19 cellular contexts compared by ENCODE assay signal in genomic region chr9:123448247-123448646, GRCh38.
"Had no signal": no experiment of that assay in that cellular context is flagged by ENCODE, and none has a peak within 500 bp of the region (broad histone marks: within the 10 kb centered on the region; RNA-seq: fewer than 3 reads in every experiment).

No MANE protein-coding gene starts in this region.

- H3K9me3 ChIP-seq: colonic mucosa, neutrophil, right atrium auricular region, suprapubic skin, tibial artery, upper lobe of left lung, uterus had no signal

- H3K9me3 Mint-ChIP-seq: naive thymus-derived CD4-positive, alpha-beta T cell; nephron progenitor cell; stimulated activated effector memory CD8-positive, alpha-beta T cell treated with anti-CD3 and anti-CD28 coated beads, Interleukin-12 subunit alpha, Interleukin-12 subunit beta, amount 100 ng/mL, for 72 hours had no signal

- H3K4me3 ChIP-seq: colonic mucosa, right atrium auricular region, smooth muscle cell, suprapubic skin, tibial artery, upper lobe of left lung, uterus had no signal

- ATAC-seq: left colon; naive thymus-derived CD4-positive, alpha-beta T cell; stimulated activated effector memory CD8-positive, alpha-beta T cell treated with anti-CD3 and anti-CD28 coated beads, Interleukin-12 subunit alpha, Interleukin-12 subunit beta, amount 100 ng/mL, for 72 hours; stimulated activated naive CD8-positive, alpha-beta T cell treated with anti-CD3 and anti-CD28 coated beads, Interleukin-15, Interleukin-2, amounts not matched to agents 100 U/mL and 50 U/mL, for 24 hours had no signal

- H3K4me3 Mint-ChIP-seq: naive thymus-derived CD4-positive, alpha-beta T cell; nephron progenitor cell; stimulated activated effector memory CD8-positive, alpha-beta T cell treated with anti-CD3 and anti-CD28 coated beads, Interleukin-12 subunit alpha, Interleukin-12 subunit beta, amount 100 ng/mL, for 72 hours had no signal

- H3K4me1 ChIP-seq: colonic mucosa, right atrium auricular region, tibial artery, upper lobe of left lung, uterus had no signal

- H3K27me3 Mint-ChIP-seq: naive thymus-derived CD4-positive, alpha-beta T cell had no signal

- H3K27ac ChIP-seq: colonic mucosa, neutrophil, right atrium auricular region, suprapubic skin, tibial artery, upper lobe of left lung, uterus had no signal

- H3K4me2 ChIP-seq: smooth muscle cell had no signal

- H3K4me1 Mint-ChIP-seq: naive thymus-derived CD4-positive, alpha-beta T cell; stimulated activated effector memory CD8-positive, alpha-beta T cell treated with anti-CD3 and anti-CD28 coated beads, Interleukin-12 subunit alpha, Interleukin-12 subunit beta, amount 100 ng/mL, for 72 hours had no signal

- H3K36me3 ChIP-seq: colonic mucosa, right atrium auricular region, uterus had no signal

- H3K27me3 ChIP-seq: colonic mucosa, neutrophil, right atrium auricular region, suprapubic skin, tibial artery, upper lobe of left lung, uterus had no signal

- H3K27ac Mint-ChIP-seq: naive thymus-derived CD4-positive, alpha-beta T cell; nephron progenitor cell; stimulated activated effector memory CD8-positive, alpha-beta T cell treated with anti-CD3 and anti-CD28 coated beads, Interleukin-12 subunit alpha, Interleukin-12 subunit beta, amount 100 ng/mL, for 72 hours had no signal

- DNase-seq: colonic mucosa; effector CD4-positive, alpha-beta T cell; foreskin melanocyte; hippocampal formation; left colon; mesendoderm; naive thymus-derived CD4-positive, alpha-beta T cell; nephron progenitor cell; stimulated activated CD4-positive, alpha-beta T cell treated with anti-CD3 and anti-CD28 coated beads, Interleukin-4, amount 100 ng/mL, for 1 hour; stimulated activated CD8-positive, alpha-beta memory T cell treated with anti-CD3 and anti-CD28 coated beads, Interleukin-4, amount 100 ng/mL, for 48 hours; stimulated activated naive CD8-positive, alpha-beta T cell treated with anti-CD3 and anti-CD28 coated beads, Interleukin-15, Interleukin-2, amounts not matched to agents 100 U/mL and 50 U/mL, for 24 hours; tibial artery; upper lobe of left lung; uterus had no signal
